In the genomic region with DNA sequence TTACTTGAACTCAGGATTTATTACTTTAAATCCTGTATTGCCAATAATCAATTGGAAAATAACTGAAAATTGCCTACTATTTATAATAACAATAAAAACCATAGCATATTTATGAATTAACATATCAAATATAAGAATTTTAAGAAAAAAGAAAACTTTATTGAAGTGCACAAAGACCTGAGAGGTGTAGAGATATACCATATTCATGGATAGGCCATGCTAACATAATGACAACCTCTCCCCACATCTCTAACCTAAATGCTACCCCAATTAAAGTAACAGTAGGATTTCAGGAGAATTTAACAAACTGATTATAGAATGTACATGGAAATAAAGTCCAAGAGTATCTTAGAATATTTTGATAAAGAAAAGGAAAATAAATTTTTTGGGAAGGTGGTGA, we compare ENCODE assay signal across 24 cellular contexts. TPM values are rescaled to one million over a fixed set of nuclear protein-coding genes. Genes with fewer than 3 reads are reported as not detected.
DNase-seq lines count a peak whose midpoint lies in the region; ATAC-seq and TF ChIP-seq lines count a peak whose summit lies in the region.
"Had no signal": no experiment of that assay in that cellular context is flagged by ENCODE, and none has a peak within 500 bp of the region (broad histone marks: within the 10 kb centered on the region; RNA-seq: fewer than 3 reads in every experiment).

No MANE protein-coding gene starts in this region.

- no peaks in the 10 kb centered on the region for H3K27me3 ChIP-seq in IMR-90 (ENCODE audit: control insufficient read depth, insufficient read depth, low read length)
- H3K27me3 ChIP-seq in foreskin keratinocyte, result peaks cover 15% of the 10 kb centered on the region
- H3K27me3 ChIP-seq in MM.1S (replicated peaks; ENCODE audit: insufficient read depth, low read length), result 0 out of 2 replicates have a peak, but pooled peaks cover 2% of the 10 kb centered on the region
- H3K27me3 ChIP-seq: dorsolateral prefrontal cortex, Peyer's patch had no signal

- peaks cover 0 to 1% (median 0%) of the 10 kb centered on the region in 7 donors for H3K9me3 Mint-ChIP-seq in CD14-positive monocyte
- no peaks in the 10 kb centered on the region for H3K9me3 Mint-ChIP-seq in activated naive CD8-positive, alpha-beta T cell treated with anti-CD3 and anti-CD28 coated beads, Interleukin-2, amount 10 ng/mL, durations not matched to agents 7 days and 5 days
- H3K9me3 Mint-ChIP-seq in natural killer cell treated with Interleukin-12 subunit alpha and Interleukin-12 subunit beta and Interleukin-15 and Interleukin-18, amount 100 ng/mL, for 72 hours, result no peaks in the 10 kb centered on the region
- H3K9me3 Mint-ChIP-seq in activated CD4-positive, alpha-beta T cell treated with anti-CD3 and anti-CD28 coated beads, Interleukin-2, amount 10 ng/mL, durations not matched to agents 7 days and 5 days, result peaks cover 6% of the 10 kb centered on the region
- H3K9me3 Mint-ChIP-seq: HFFc6 had no signal

- H2AK5ac ChIP-seq in IMR-90 (ENCODE audit: low read depth, low read length), result no peak overlapping the region

- peaks cover 6% of the 10 kb centered on the region for H3K9me1 ChIP-seq in IMR-90 (ENCODE audit: insufficient read depth, low read length)

- no peak overlapping the region for H4K5ac ChIP-seq in IMR-90 (ENCODE audit: low read depth, low read length)

- H3K9ac ChIP-seq in IMR-90 (ENCODE audit: low read depth, low read length) (no peak overlapping the region), MM.1S (ENCODE audit: low read length) (no peak overlapping the region)
- H3K9ac ChIP-seq: GM23248 had no signal

- no peak overlapping the region for H3K4ac ChIP-seq in IMR-90 (ENCODE audit: low read depth, low read length)

- H2BK15ac ChIP-seq in IMR-90 (ENCODE audit: low read depth, low read length), result no peak overlapping the region

- H3K9me3 ChIP-seq in IMR-90 (ENCODE audit: control insufficient read depth, insufficient read depth, low read length), result no peaks in the 10 kb centered on the region
- H3K9me3 ChIP-seq in MM.1S (replicated peaks; ENCODE audit: insufficient read depth, low read length), result no peaks in the 10 kb centered on the region
- H3K9me3 ChIP-seq: Peyer's patch had no signal

- no peak overlapping the region for H4K91ac ChIP-seq in IMR-90 (ENCODE audit: insufficient read depth, low read depth, low read length)

- H4K20me1 ChIP-seq in IMR-90 (ENCODE audit: insufficient read depth, low read length) (no peaks in the 10 kb centered on the region), MM.1S (ENCODE audit: insufficient read depth, low read length) (no peaks in the 10 kb centered on the region)

- ATAC-seq in IMR-90 (ENCODE audit: low read depth), result no peak
- no peak for ATAC-seq in activated naive CD8-positive, alpha-beta T cell treated with anti-CD3 and anti-CD28 coated beads, Interleukin-2, amount 10 ng/mL, durations not matched to agents 7 days and 5 days (ENCODE audit: low read depth)
- no peak for ATAC-seq in natural killer cell treated with Interleukin-12 subunit alpha and Interleukin-12 subunit beta and Interleukin-15 and Interleukin-18, amount 100 ng/mL, for 72 hours
- ATAC-seq in HG03175 (IDR thresholded peaks at IDR 0.05; ENCODE audit: unreplicated experiment), result no peak
- no peak for ATAC-seq in foreskin keratinocyte

- TF ChIP-seq CTCF in CD14-positive monocyte (IDR thresholded peaks at IDR 0.05) (no peak), IMR-90 (conservative IDR thresholded peaks at IDR 0.05; ENCODE audit: low read depth, low read length) (no peak), foreskin keratinocyte (conservative IDR thresholded peaks at IDR 0.05) (no peak), MM.1S (IDR thresholded peaks at IDR 0.05; ENCODE audit: low read length) (no peak)

- peak overlapping the region; percentile 65 for H2BK5ac ChIP-seq in IMR-90 (ENCODE audit: low read depth, low read length, poor library complexity, severe bottlenecking)

- no peaks in the 10 kb centered on the region for H3K36me3 ChIP-seq in IMR-90 (ENCODE audit: control insufficient read depth, insufficient read depth, low read length)
- H3K36me3 ChIP-seq in MM.1S (replicated peaks; ENCODE audit: insufficient read depth, low read length), result no peaks in the 10 kb centered on the region
- H3K36me3 ChIP-seq: Peyer's patch had no signal

- H3K27ac ChIP-seq in IMR-90 (ENCODE audit: insufficient read depth, low read length) (no peak overlapping the region), foreskin keratinocyte (no peak overlapping the region), MM.1S (ENCODE audit: low read length) (no peak overlapping the region)
- H3K27ac ChIP-seq: GM23248 had no signal

- no peak overlapping the region for H4K8ac ChIP-seq in IMR-90 (ENCODE audit: low read depth in 2 of 2, low read length in 2 of 2)

- H3K23ac ChIP-seq in IMR-90 (ENCODE audit: low read depth, low read length), result no peak overlapping the region

- H3K36me3 Mint-ChIP-seq in CD14-positive monocyte, result peaks cover 35 to 36% of the 10 kb centered on the region in 2 donors
- H3K36me3 Mint-ChIP-seq in activated naive CD8-positive, alpha-beta T cell treated with anti-CD3 and anti-CD28 coated beads, Interleukin-2, amount 10 ng/mL, durations not matched to agents 7 days and 5 days, result peaks cover 14% of the 10 kb centered on the region
- no peaks in the 10 kb centered on the region for H3K36me3 Mint-ChIP-seq in natural killer cell treated with Interleukin-12 subunit alpha and Interleukin-12 subunit beta and Interleukin-15 and Interleukin-18, amount 100 ng/mL, for 72 hours
- H3K36me3 Mint-ChIP-seq in activated CD4-positive, alpha-beta T cell treated with anti-CD3 and anti-CD28 coated beads, Interleukin-2, amount 10 ng/mL, durations not matched to agents 7 days and 5 days (ENCODE audit: low read depth), result peaks cover 7% of the 10 kb centered on the region

- no peaks in the 10 kb centered on the region for H3K79me1 ChIP-seq in IMR-90 (ENCODE audit: low read depth in 1 of 2, low read length in 2 of 2)

- H3K79me2 ChIP-seq in MM.1S (ENCODE audit: low read length), result no peaks in the 10 kb centered on the region

- no peaks in the 10 kb centered on the region for H3K9me2 ChIP-seq in MM.1S (replicated peaks; ENCODE audit: insufficient read depth, low read length)

- TF ChIP-seq POLR2A in IMR-90 (IDR thresholded peaks at IDR 0.05; ENCODE audit: low read depth, low read length), result no peak

- H3K4me3 Mint-ChIP-seq in CD14-positive monocyte, result no peak overlapping the region
- H3K4me3 Mint-ChIP-seq in activated naive CD8-positive, alpha-beta T cell treated with anti-CD3 and anti-CD28 coated beads, Interleukin-2, amount 10 ng/mL, durations not matched to agents 7 days and 5 days, result no peak overlapping the region
- H3K4me3 Mint-ChIP-seq in natural killer cell treated with Interleukin-12 subunit alpha and Interleukin-12 subunit beta and Interleukin-15 and Interleukin-18, amount 100 ng/mL, for 72 hours, result peak overlapping the region; percentile 85
- no peak overlapping the region for H3K4me3 Mint-ChIP-seq in activated CD4-positive, alpha-beta T cell treated with anti-CD3 and anti-CD28 coated beads, Interleukin-2, amount 10 ng/mL, durations not matched to agents 7 days and 5 days
- H3K4me3 Mint-ChIP-seq: HFFc6 had no signal

- no peak overlapping the region for H2BK120ac ChIP-seq in IMR-90 (ENCODE audit: low read depth, low read length)

- dilution Hi-C loops in IMR-90 (cut with HindIII; ENCODE audit: low sequenced_read_pairs, unreplicated experiment), result no loop called here

- H3K4me2 ChIP-seq in IMR-90 (ENCODE audit: low read depth, low read length), result no peak overlapping the region
- H3K4me2 ChIP-seq in MM.1S (ENCODE audit: low read depth, low read length), result no peak overlapping the region
- H3K4me2 ChIP-seq: smooth muscle cell had no signal

- TF ChIP-seq RAD21 in IMR-90 (IDR thresholded peaks at IDR 0.05; ENCODE audit: low read length), result no peak

- H2BK20ac ChIP-seq in IMR-90 (ENCODE audit: low read depth, low read length), result no peak overlapping the region

- no TSS peak for BruUV-seq in IMR-90 (replicated peaks; lab: Mats Ljungman, UMichigan)

- DNase-seq in CD14-positive monocyte (ENCODE audit: low spot score) (no peak), IMR-90 (no peak), foreskin keratinocyte (no peak), MM.1S (no peak)
- DNase-seq in activated naive CD8-positive, alpha-beta T cell treated with anti-CD3 and anti-CD28 coated beads, Interleukin-2, amount 10 ng/mL, durations not matched to agents 7 days and 5 days, result no peak
- no peak for DNase-seq in natural killer cell treated with Interleukin-12 subunit alpha and Interleukin-12 subunit beta and Interleukin-15 and Interleukin-18, amount 100 ng/mL, for 72 hours (ENCODE audit: low spot score)
- no peak for DNase-seq in activated CD4-positive, alpha-beta T cell treated with anti-CD3 and anti-CD28 coated beads, Interleukin-2, amount 10 ng/mL, durations not matched to agents 7 days and 5 days
- DNase-seq: C1 segment of cervical spinal cord; central memory CD4-positive, alpha-beta T cell; dorsolateral prefrontal cortex; HFFc6; hypothalamus; mesendoderm; NCI-H1092 treated with DMSO at 0.1 percent for 48 hours; NCI-H187; NCI-H524; retina; SHP77 treated with DMSO at 0.1 percent for 48 hours had no signal

- POLR2A ChIA-PET in IMR-90 (lab: Charles Lee; ENCODE audit: unreplicated experiment), result no interaction called here
- POLR2A ChIA-PET in activated naive CD8-positive, alpha-beta T cell treated with anti-CD3 and anti-CD28 coated beads, Interleukin-2, amount 10 ng/mL, durations not matched to agents 7 days and 5 days (lab: Charles Lee), result no interaction called here
- POLR2A ChIA-PET in activated CD4-positive, alpha-beta T cell treated with anti-CD3 and anti-CD28 coated beads, Interleukin-2, amount 10 ng/mL, durations not matched to agents 7 days and 5 days (lab: Charles Lee), result no interaction called here

- peaks cover 0 to 4% (median 2%) of the 10 kb centered on the region in 3 donors for H3K27me3 Mint-ChIP-seq in CD14-positive monocyte (ENCODE audit: low read depth in 3 of 3)
- no peaks in the 10 kb centered on the region for H3K27me3 Mint-ChIP-seq in activated naive CD8-positive, alpha-beta T cell treated with anti-CD3 and anti-CD28 coated beads, Interleukin-2, amount 10 ng/mL, durations not matched to agents 7 days and 5 days
- H3K27me3 Mint-ChIP-seq in natural killer cell treated with Interleukin-12 subunit alpha and Interleukin-12 subunit beta and Interleukin-15 and Interleukin-18, amount 100 ng/mL, for 72 hours, result no peaks in the 10 kb centered on the region
- no peaks in the 10 kb centered on the region for H3K27me3 Mint-ChIP-seq in activated CD4-positive, alpha-beta T cell treated with anti-CD3 and anti-CD28 coated beads, Interleukin-2, amount 10 ng/mL, durations not matched to agents 7 days and 5 days

- H3K4me3 ChIP-seq in IMR-90 (ENCODE audit: insufficient read depth, low read depth, low read length), result no peak overlapping the region
- no peak overlapping the region for H3K4me3 ChIP-seq in MM.1S (ENCODE audit: low read length)
- H3K4me3 ChIP-seq: dorsolateral prefrontal cortex, GM23248, Peyer's patch, smooth muscle cell had no signal

- H3K4me1 ChIP-seq in IMR-90 (ENCODE audit: control insufficient read depth, insufficient read depth, low read length), result peaks cover 9% of the 10 kb centered on the region
- no peaks in the 10 kb centered on the region for H3K4me1 ChIP-seq in foreskin keratinocyte
- H3K4me1 ChIP-seq in MM.1S (ENCODE audit: low read length), result peaks cover 30% of the 10 kb centered on the region

- H2AFZ ChIP-seq in IMR-90 (replicated peaks; ENCODE audit: low read length, poor library complexity) (no peak overlapping the region), MM.1S (ENCODE audit: low read length) (no peak overlapping the region)
- H2AFZ ChIP-seq: GM23248 had no signal

- in situ Hi-C loops in IMR-90 (cut with MboI; ENCODE audit: low sequenced_read_pairs), result no loop called here

- no peak overlapping the region for H3K56ac ChIP-seq in IMR-90 (ENCODE audit: extremely low read depth, insufficient read depth, low read length)

- CTCF ChIA-PET in IMR-90 (lab: Yijun Ruan, JAX), result no interaction called here
- CTCF ChIA-PET in activated CD4-positive, alpha-beta T cell treated with anti-CD3 and anti-CD28 coated beads, Interleukin-2, amount 10 ng/mL, durations not matched to agents 7 days and 5 days (lab: Charles Lee), result no interaction called here

- intact Hi-C loops in CD14-positive monocyte (cut with micrococcal nuclease), result no loop called here
- intact Hi-C loops in IMR-90 (cut with micrococcal nuclease), result no loop called here

- H3K14ac ChIP-seq in IMR-90 (replicated peaks; ENCODE audit: low read depth, low read length), result no peak overlapping the region

- no peak overlapping the region for H2AK9ac ChIP-seq in IMR-90 (replicated peaks; ENCODE audit: low read depth, low read length, poor library complexity)

- H3K27ac Mint-ChIP-seq in CD14-positive monocyte, result peak overlapping the region; percentile 98 to 100 (median 99)
- peak overlapping the region; percentile 99 for H3K27ac Mint-ChIP-seq in activated naive CD8-positive, alpha-beta T cell treated with anti-CD3 and anti-CD28 coated beads, Interleukin-2, amount 10 ng/mL, durations not matched to agents 7 days and 5 days
- peak overlapping the region; percentile 92 to 96 for H3K27ac Mint-ChIP-seq in natural killer cell treated with Interleukin-12 subunit alpha and Interleukin-12 subunit beta and Interleukin-15 and Interleukin-18, amount 100 ng/mL, for 72 hours
- H3K27ac Mint-ChIP-seq in activated CD4-positive, alpha-beta T cell treated with anti-CD3 and anti-CD28 coated beads, Interleukin-2, amount 10 ng/mL, durations not matched to agents 7 days and 5 days, result no peak overlapping the region
- H3K27ac Mint-ChIP-seq: HFFc6 had no signal

- no peak overlapping the region for H3K18ac ChIP-seq in IMR-90 (ENCODE audit: low read depth, low read length)

- peaks cover 97% of the 10 kb centered on the region for H3K4me1 Mint-ChIP-seq in CD14-positive monocyte
- H3K4me1 Mint-ChIP-seq in activated naive CD8-positive, alpha-beta T cell treated with anti-CD3 and anti-CD28 coated beads, Interleukin-2, amount 10 ng/mL, durations not matched to agents 7 days and 5 days, result peaks cover 67% of the 10 kb centered on the region
- H3K4me1 Mint-ChIP-seq in natural killer cell treated with Interleukin-12 subunit alpha and Interleukin-12 subunit beta and Interleukin-15 and Interleukin-18, amount 100 ng/mL, for 72 hours (ENCODE audit: low read depth in 2 of 2), result peaks cover 53 to 65% of the 10 kb centered on the region in 2 donors
- H3K4me1 Mint-ChIP-seq in activated CD4-positive, alpha-beta T cell treated with anti-CD3 and anti-CD28 coated beads, Interleukin-2, amount 10 ng/mL, durations not matched to agents 7 days and 5 days, result peaks cover 67% of the 10 kb centered on the region

- H3F3A ChIP-seq in MM.1S (ENCODE audit: insufficient read depth, low read length), result peaks cover 26% of the 10 kb centered on the region

RNA-seq across cellular contexts. Expression of gene HLA-DMB, which starts 5.1 kb away (rescaled TPM):
- polyA plus RNA-seq in CD14-positive monocyte (100 to 1,000 TPM; 726 to 924 TPM), IMR-90 (2012; rRNA removed) (0.19 and 0.20 TPM in 2 replicates), foreskin keratinocyte (0.90 TPM in 1 of 2 replicates, not detected in the other)
- total RNA-seq in IMR-90 (2012; rRNA removed) (0.18 and 0.28 TPM in 2 replicates), foreskin keratinocyte (0.92 TPM in 1 of 2 replicates, not detected in the other)
- polyA plus RNA-seq in IMR-90 (2012; cell fraction: cytosol; rRNA removed), result 0.10 and 0.18 TPM in 2 replicates
- 0.14 and 0.15 TPM in 2 replicates for polyA plus RNA-seq in IMR-90 (2012; cell fraction: nucleus; rRNA removed; ENCODE audit: low replicate concordance)
- total RNA-seq in activated naive CD8-positive, alpha-beta T cell treated with anti-CD3 and anti-CD28 coated beads, Interleukin-2, amount 10 ng/mL, durations not matched to agents 7 days and 5 days, result 10 to 100 TPM; 14.0 to 14.7 TPM
- total RNA-seq in natural killer cell treated with Interleukin-12 subunit alpha and Interleukin-12 subunit beta and Interleukin-15 and Interleukin-18, amount 100 ng/mL, for 72 hours, result 10 to 100 TPM in 1 of 2 donors, 1 to 10 TPM in 1; 2.7 to 17.8 TPM
- 1 to 10 TPM; 8.1 to 8.5 TPM for total RNA-seq in activated CD4-positive, alpha-beta T cell treated with anti-CD3 and anti-CD28 coated beads, Interleukin-2, amount 10 ng/mL, durations not matched to agents 7 days and 5 days
- total RNA-seq: endothelial cell of umbilical vein, GM23248, HFFc6, myocyte, smooth muscle cell had no signal
- polyA plus RNA-seq: GM23248, smooth muscle cell had no signal

RNA-seq across cellular contexts. Expression of gene HLA-DMA, which starts 6.9 kb away (rescaled TPM):
- polyA plus RNA-seq in CD14-positive monocyte, result 100 to 1,000 TPM; 434 to 526 TPM
- total RNA-seq in IMR-90 (2012; rRNA removed), result 1.7 and 2.3 TPM in 2 replicates
- polyA plus RNA-seq in IMR-90 (2012; rRNA removed), result 8.3 and 8.4 TPM in 2 replicates
- 9.0 and 11.0 TPM in 2 replicates for polyA plus RNA-seq in IMR-90 (2012; cell fraction: cytosol; rRNA removed)
- 11.8 and 23.1 TPM in 2 replicates for polyA plus RNA-seq in IMR-90 (2012; cell fraction: nucleus; rRNA removed; ENCODE audit: low replicate concordance)
- total RNA-seq in activated naive CD8-positive, alpha-beta T cell treated with anti-CD3 and anti-CD28 coated beads, Interleukin-2, amount 10 ng/mL, durations not matched to agents 7 days and 5 days, result 10 to 100 TPM; 32.1 to 36.1 TPM
- total RNA-seq in natural killer cell treated with Interleukin-12 subunit alpha and Interleukin-12 subunit beta and Interleukin-15 and Interleukin-18, amount 100 ng/mL, for 72 hours, result 10 to 100 TPM; 16.9 to 73.0 TPM
- total RNA-seq in foreskin keratinocyte, result 1.3 and 4.4 TPM in 2 replicates
- 1.8 and 7.7 TPM in 2 replicates for polyA plus RNA-seq in foreskin keratinocyte
- 10 to 100 TPM; 24.0 to 26.8 TPM for total RNA-seq in activated CD4-positive, alpha-beta T cell treated with anti-CD3 and anti-CD28 coated beads, Interleukin-2, amount 10 ng/mL, durations not matched to agents 7 days and 5 days

RNA-seq across cellular contexts. Expression of gene BRD2, which starts 22.4 kb away (rescaled TPM):
- polyA plus RNA-seq in CD14-positive monocyte, result 10 to 100 TPM in 1 of 2 donors, 1 to 10 TPM in 1; 9.6 to 21.7 TPM
- total RNA-seq in IMR-90 (2012; rRNA removed), result 75.8 and 99.5 TPM in 2 replicates
- 140 and 144 TPM in 2 replicates for polyA plus RNA-seq in IMR-90 (2012; rRNA removed)
- polyA plus RNA-seq in IMR-90 (2012; cell fraction: cytosol; rRNA removed), result 50.6 and 64.6 TPM in 2 replicates
- polyA plus RNA-seq in IMR-90 (2012; cell fraction: nucleus; rRNA removed; ENCODE audit: low replicate concordance), result 171 and 486 TPM in 2 replicates
- 100 to 1,000 TPM; 365 to 371 TPM for total RNA-seq in activated naive CD8-positive, alpha-beta T cell treated with anti-CD3 and anti-CD28 coated beads, Interleukin-2, amount 10 ng/mL, durations not matched to agents 7 days and 5 days
- 100 to 1,000 TPM; 347 to 352 TPM for total RNA-seq in natural killer cell treated with Interleukin-12 subunit alpha and Interleukin-12 subunit beta and Interleukin-15 and Interleukin-18, amount 100 ng/mL, for 72 hours
- 134 and 136 TPM in 2 replicates for total RNA-seq in foreskin keratinocyte
- 77.9 and 79.2 TPM in 2 replicates for polyA plus RNA-seq in foreskin keratinocyte
- 100 to 1,000 TPM; 334 to 383 TPM for total RNA-seq in activated CD4-positive, alpha-beta T cell treated with anti-CD3 and anti-CD28 coated beads, Interleukin-2, amount 10 ng/mL, durations not matched to agents 7 days and 5 days
